Comparison of ENCODE assay signal across 1 cellular context in genomic region chr5:10709933-10710332, GRCh38.
TF ChIP-seq lines count a peak whose summit lies in the region.

No MANE protein-coding gene starts in this region.

TF ChIP-seq in GM23338, 12 proteins besides CTCF, POLR2A, EP300 and RAD21 (continued from another document):
- TF ChIP-seq, protein P1, sequence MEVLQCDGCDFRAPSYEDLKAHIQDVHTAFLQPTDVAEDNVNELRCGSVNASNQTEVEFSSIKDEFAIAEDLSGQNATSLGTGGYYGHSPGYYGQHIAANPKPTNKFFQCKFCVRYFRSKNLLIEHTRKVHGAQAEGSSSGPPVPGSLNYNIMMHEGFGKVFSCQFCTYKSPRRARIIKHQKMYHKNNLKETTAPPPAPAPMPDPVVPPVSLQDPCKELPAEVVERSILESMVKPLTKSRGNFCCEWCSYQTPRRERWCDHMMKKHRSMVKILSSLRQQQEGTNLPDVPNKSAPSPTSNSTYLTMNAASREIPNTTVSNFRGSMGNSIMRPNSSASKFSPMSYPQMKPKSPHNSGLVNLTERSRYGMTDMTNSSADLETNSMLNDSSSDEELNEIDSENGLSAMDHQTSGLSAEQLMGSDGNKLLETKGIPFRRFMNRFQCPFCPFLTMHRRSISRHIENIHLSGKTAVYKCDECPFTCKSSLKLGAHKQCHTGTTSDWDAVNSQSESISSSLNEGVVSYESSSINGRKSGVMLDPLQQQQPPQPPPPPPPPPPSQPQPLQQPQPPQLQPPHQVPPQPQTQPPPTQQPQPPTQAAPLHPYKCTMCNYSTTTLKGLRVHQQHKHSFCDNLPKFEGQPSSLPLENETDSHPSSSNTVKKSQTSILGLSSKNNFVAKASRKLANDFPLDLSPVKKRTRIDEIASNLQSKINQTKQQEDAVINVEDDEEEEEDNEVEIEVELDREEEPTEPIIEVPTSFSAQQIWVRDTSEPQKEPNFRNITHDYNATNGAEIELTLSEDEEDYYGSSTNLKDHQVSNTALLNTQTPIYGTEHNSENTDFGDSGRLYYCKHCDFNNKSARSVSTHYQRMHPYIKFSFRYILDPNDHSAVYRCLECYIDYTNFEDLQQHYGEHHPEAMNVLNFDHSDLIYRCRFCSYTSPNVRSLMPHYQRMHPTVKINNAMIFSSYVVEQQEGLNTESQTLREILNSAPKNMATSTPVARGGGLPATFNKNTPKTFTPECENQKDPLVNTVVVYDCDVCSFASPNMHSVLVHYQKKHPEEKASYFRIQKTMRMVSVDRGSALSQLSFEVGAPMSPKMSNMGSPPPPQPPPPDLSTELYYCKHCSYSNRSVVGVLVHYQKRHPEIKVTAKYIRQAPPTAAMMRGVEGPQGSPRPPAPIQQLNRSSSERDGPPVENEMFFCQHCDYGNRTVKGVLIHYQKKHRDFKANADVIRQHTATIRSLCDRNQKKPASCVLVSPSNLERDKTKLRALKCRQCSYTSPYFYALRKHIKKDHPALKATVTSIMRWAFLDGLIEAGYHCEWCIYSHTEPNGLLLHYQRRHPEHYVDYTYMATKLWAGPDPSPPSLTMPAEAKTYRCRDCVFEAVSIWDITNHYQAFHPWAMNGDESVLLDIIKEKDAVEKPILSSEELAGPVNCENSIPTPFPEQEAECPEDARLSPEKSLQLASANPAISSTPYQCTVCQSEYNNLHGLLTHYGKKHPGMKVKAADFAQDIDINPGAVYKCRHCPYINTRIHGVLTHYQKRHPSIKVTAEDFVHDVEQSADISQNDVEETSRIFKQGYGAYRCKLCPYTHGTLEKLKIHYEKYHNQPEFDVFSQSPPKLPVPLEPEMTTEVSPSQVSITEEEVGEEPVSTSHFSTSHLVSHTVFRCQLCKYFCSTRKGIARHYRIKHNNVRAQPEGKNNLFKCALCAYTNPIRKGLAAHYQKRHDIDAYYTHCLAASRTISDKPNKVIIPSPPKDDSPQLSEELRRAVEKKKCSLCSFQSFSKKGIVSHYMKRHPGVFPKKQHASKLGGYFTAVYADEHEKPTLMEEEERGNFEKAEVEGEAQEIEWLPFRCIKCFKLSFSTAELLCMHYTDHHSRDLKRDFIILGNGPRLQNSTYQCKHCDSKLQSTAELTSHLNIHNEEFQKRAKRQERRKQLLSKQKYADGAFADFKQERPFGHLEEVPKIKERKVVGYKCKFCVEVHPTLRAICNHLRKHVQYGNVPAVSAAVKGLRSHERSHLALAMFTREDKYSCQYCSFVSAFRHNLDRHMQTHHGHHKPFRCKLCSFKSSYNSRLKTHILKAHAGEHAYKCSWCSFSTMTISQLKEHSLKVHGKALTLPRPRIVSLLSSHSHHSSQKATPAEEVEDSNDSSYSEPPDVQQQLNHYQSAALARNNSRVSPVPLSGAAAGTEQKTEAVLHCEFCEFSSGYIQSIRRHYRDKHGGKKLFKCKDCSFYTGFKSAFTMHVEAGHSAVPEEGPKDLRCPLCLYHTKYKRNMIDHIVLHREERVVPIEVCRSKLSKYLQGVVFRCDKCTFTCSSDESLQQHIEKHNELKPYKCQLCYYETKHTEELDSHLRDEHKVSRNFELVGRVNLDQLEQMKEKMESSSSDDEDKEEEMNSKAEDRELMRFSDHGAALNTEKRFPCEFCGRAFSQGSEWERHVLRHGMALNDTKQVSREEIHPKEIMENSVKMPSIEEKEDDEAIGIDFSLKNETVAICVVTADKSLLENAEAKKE (CRISPR knock-in tag; IDR thresholded peaks at IDR 0.05), result no peak
- TF ChIP-seq NANOG (IDR thresholded peaks at IDR 0.05; ENCODE audit: borderline replicate concordance) (no peak), EZH2 (IDR thresholded peaks at IDR 0.05; ENCODE audit: low read depth, unreplicated experiment) (no peak), JUNB (IDR thresholded peaks at IDR 0.05; ENCODE audit: unreplicated experiment) (no peak)
- TF ChIP-seq, protein P2, sequence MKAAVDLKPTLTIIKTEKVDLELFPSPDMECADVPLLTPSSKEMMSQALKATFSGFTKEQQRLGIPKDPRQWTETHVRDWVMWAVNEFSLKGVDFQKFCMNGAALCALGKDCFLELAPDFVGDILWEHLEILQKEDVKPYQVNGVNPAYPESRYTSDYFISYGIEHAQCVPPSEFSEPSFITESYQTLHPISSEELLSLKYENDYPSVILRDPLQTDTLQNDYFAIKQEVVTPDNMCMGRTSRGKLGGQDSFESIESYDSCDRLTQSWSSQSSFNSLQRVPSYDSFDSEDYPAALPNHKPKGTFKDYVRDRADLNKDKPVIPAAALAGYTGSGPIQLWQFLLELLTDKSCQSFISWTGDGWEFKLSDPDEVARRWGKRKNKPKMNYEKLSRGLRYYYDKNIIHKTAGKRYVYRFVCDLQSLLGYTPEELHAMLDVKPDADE (IDR thresholded peaks at IDR 0.05), result no peak
